Comparison of ENCODE assay signal across 22 cellular contexts in the genomic region with DNA sequence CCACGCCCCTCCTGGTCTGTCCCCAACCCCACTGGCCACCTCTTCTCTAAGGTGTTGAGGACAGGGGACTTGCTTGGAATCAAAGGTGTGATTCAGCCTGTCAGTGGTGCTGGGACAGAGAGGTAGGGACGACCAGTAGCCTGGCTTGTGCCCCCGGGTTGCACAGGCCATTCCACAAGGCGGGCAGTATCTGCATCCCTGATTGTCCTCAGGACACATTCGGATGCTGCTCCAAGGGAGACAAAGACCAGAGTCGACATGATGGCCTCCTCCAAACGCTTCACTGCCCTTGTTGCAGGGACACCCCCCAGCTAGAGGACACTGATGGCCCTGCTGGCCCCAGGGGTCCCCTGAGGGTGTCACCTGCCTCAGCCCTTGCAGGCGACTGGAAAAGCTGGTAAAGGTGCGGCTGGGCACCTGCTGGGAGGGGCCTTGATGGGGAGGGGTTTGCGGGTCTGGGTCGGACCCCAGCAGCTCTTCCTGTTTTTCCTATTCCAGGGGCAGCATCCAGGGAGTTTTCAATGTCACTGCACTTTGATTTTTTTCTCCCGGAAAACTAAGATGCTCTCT.
"Had no signal": no experiment of that assay in that cellular context is flagged by ENCODE, and none has a peak within 500 bp of the region (broad histone marks: within the 10 kb centered on the region; RNA-seq: fewer than 3 reads in every experiment).

No MANE protein-coding gene starts in this region.

- H3K27ac Mint-ChIP-seq: activated naive CD4-positive, alpha-beta T cell treated with anti-CD3 and anti-CD28 coated beads for 36 hours; activated naive CD8-positive, alpha-beta T cell treated with anti-CD3 and anti-CD28 coated beads, Interleukin-2, amount 10 ng/mL, durations not matched to agents 7 days and 5 days; activated T-cell treated with anti-CD3 and anti-CD28 coated beads, Interleukin-2, amount 50 U/mL, for 72 hours; dendritic cell treated with granulocyte-macrophage colony-stimulating factor and Interleukin-4, amounts not matched to agents 40 ng/mL and 50 ng/mL, for 4 days; immature natural killer cell; nephron; stimulated activated effector memory CD8-positive, alpha-beta T cell treated with anti-CD3 and anti-CD28 coated beads, Interleukin-12 subunit alpha, Interleukin-12 subunit beta, amount 100 ng/mL, for 72 hours; stimulated activated naive CD8-positive, alpha-beta T cell treated with anti-CD3 and anti-CD28 coated beads, Interleukin-15, amount 100 ng/mL, for 72 hours; T-cell; T-helper 2 cell treated with Interferon-gamma antibody and Interleukin-4, amounts not matched to agents 5 μg/mL and 100 μg/mL, for 36 hours had no signal

- H3K9me3 Mint-ChIP-seq: activated naive CD4-positive, alpha-beta T cell treated with anti-CD3 and anti-CD28 coated beads for 36 hours; activated naive CD8-positive, alpha-beta T cell treated with anti-CD3 and anti-CD28 coated beads, Interleukin-2, amount 10 ng/mL, durations not matched to agents 7 days and 5 days; activated T-cell treated with anti-CD3 and anti-CD28 coated beads, Interleukin-2, amount 50 U/mL, for 72 hours; immature natural killer cell; nephron; stimulated activated effector memory CD8-positive, alpha-beta T cell treated with anti-CD3 and anti-CD28 coated beads, Interleukin-12 subunit alpha, Interleukin-12 subunit beta, amount 100 ng/mL, for 72 hours; T-cell; T-helper 2 cell treated with Interferon-gamma antibody and Interleukin-4, amounts not matched to agents 5 μg/mL and 100 μg/mL, for 36 hours had no signal

- H3K36me3 Mint-ChIP-seq: activated naive CD8-positive, alpha-beta T cell treated with anti-CD3 and anti-CD28 coated beads, Interleukin-2, amount 10 ng/mL, durations not matched to agents 7 days and 5 days; immature natural killer cell; stimulated activated effector memory CD8-positive, alpha-beta T cell treated with anti-CD3 and anti-CD28 coated beads, Interleukin-12 subunit alpha, Interleukin-12 subunit beta, amount 100 ng/mL, for 72 hours; T-cell had no signal

- H3K27me3 Mint-ChIP-seq: activated naive CD8-positive, alpha-beta T cell treated with anti-CD3 and anti-CD28 coated beads, Interleukin-2, amount 10 ng/mL, durations not matched to agents 7 days and 5 days; dendritic cell treated with granulocyte-macrophage colony-stimulating factor and Interleukin-4, amounts not matched to agents 40 ng/mL and 50 ng/mL, for 4 days; stimulated activated naive CD8-positive, alpha-beta T cell treated with anti-CD3 and anti-CD28 coated beads, Interleukin-15, amount 100 ng/mL, for 72 hours had no signal

- ATAC-seq: activated T-cell treated with anti-CD3 and anti-CD28 coated beads, Interleukin-2, amount 50 U/mL, for 72 hours; esophagus mucosa; left ventricle myocardium superior; right lobe of liver; stimulated activated effector memory CD8-positive, alpha-beta T cell treated with anti-CD3 and anti-CD28 coated beads, Interleukin-12 subunit alpha, Interleukin-12 subunit beta, amount 100 ng/mL, for 72 hours; stimulated activated naive CD8-positive, alpha-beta T cell treated with anti-CD3 and anti-CD28 coated beads, Interleukin-15, amount 100 ng/mL, for 72 hours; T-cell had no signal

- DNase-seq: activated CD4-positive, alpha-beta T cell treated with anti-CD3 and anti-CD28 coated beads for 1 hour; activated CD4-positive, alpha-beta T cell treated with anti-CD3 and anti-CD28 coated beads, Interleukin-2, amount 50 U/mL, for 1 hour; activated effector memory CD4-positive, alpha-beta T cell treated with Interleukin-2 at 50 U/mL for 16 hours; activated naive CD4-positive, alpha-beta T cell treated with anti-CD3 and anti-CD28 coated beads for 36 hours; activated naive CD8-positive, alpha-beta T cell treated with anti-CD3 and anti-CD28 coated beads, Interleukin-2, amount 10 ng/mL, durations not matched to agents 7 days and 5 days; activated T-cell treated with anti-CD3 and anti-CD28 coated beads, Interleukin-2, amount 50 U/mL, for 72 hours; amniotic stem cell; effector memory CD4-positive, alpha-beta T cell; foreskin melanocyte; immature natural killer cell; kidney glomerular epithelial cell; left ventricle myocardium superior; stimulated activated naive CD8-positive, alpha-beta T cell treated with anti-CD3 and anti-CD28 coated beads, Interleukin-15, amount 100 ng/mL, for 72 hours; T-cell; transverse colon; uterus had no signal

- H3K4me1 Mint-ChIP-seq: activated naive CD8-positive, alpha-beta T cell treated with anti-CD3 and anti-CD28 coated beads, Interleukin-2, amount 10 ng/mL, durations not matched to agents 7 days and 5 days; stimulated activated effector memory CD8-positive, alpha-beta T cell treated with anti-CD3 and anti-CD28 coated beads, Interleukin-12 subunit alpha, Interleukin-12 subunit beta, amount 100 ng/mL, for 72 hours; stimulated activated naive CD8-positive, alpha-beta T cell treated with anti-CD3 and anti-CD28 coated beads, Interleukin-15, amount 100 ng/mL, for 72 hours had no signal

- H3K4me3 Mint-ChIP-seq: activated naive CD4-positive, alpha-beta T cell treated with anti-CD3 and anti-CD28 coated beads for 36 hours; activated naive CD8-positive, alpha-beta T cell treated with anti-CD3 and anti-CD28 coated beads, Interleukin-2, amount 10 ng/mL, durations not matched to agents 7 days and 5 days; activated T-cell treated with anti-CD3 and anti-CD28 coated beads, Interleukin-2, amount 50 U/mL, for 72 hours; dendritic cell treated with granulocyte-macrophage colony-stimulating factor and Interleukin-4, amounts not matched to agents 40 ng/mL and 50 ng/mL, for 4 days; immature natural killer cell; nephron; stimulated activated effector memory CD8-positive, alpha-beta T cell treated with anti-CD3 and anti-CD28 coated beads, Interleukin-12 subunit alpha, Interleukin-12 subunit beta, amount 100 ng/mL, for 72 hours; stimulated activated naive CD8-positive, alpha-beta T cell treated with anti-CD3 and anti-CD28 coated beads, Interleukin-15, amount 100 ng/mL, for 72 hours; T-cell; T-helper 2 cell treated with Interferon-gamma antibody and Interleukin-4, amounts not matched to agents 5 μg/mL and 100 μg/mL, for 36 hours had no signal
